8 cellular contexts compared by ENCODE assay signal in the genomic region with DNA sequence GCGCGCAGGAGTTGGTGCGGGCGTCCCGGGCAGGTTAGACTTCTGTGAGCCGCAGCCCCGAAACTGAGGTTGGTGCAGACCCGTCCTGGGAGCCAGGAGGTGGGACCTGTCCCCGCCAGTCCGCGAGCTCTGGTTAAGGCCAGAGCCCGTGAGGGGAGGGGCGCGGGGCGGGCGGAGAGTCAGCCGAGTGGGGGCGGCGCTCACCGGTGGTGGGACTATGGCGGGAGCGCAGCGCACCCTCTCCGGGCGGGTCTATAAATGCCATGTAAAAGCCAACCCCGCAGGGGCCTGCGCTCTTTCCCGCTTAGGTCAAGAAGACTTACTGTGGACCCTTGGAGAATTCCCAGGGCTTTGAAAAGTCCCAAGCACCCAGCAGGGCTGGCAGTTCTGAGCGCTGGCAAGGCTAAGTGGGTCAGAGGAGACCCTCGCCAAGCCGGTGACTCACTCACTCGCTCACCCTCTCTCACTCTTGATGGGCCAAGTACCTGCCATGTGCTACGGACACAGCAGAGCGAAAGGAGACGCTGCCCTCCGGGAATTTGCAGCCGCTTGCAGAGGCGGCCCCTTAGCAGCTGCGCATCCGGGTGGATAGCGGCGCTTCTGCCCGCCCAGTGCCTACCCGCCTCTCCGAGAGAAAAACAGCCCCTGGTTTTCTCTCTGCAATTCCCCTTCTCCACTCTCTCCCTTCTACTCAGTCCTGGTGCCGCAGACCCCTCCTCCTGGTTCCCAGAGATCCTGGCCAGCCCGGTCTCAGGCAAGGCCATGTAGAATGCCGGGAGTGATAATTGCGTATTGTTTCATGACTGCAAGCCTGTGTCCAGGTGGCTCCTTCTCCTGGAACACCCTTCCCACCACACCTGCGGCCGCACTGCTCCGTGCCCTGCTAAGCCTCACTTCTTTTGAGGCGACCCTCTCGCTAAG. TPM values are rescaled to one million over a fixed set of nuclear protein-coding genes. Genes with fewer than 3 reads are reported as not detected.
DNase-seq lines count a peak whose midpoint lies in the region; ATAC-seq and TF ChIP-seq lines count a peak whose summit lies in the region.

A gene (minus strand): TSS at position 110 of the 921 bp plus-strand sequence. CDS start 19,607 bp downstream, outside the sequence.

- H3K36me3 ChIP-seq in fibroblast of lung (ENCODE audit: control insufficient read depth, insufficient read depth, low read length) (no peaks in the 10 kb centered on the region), mucosa of rectum (ENCODE audit: control insufficient read depth in 2 of 2, insufficient read depth in 2 of 2, low read length in 2 of 2) (no peaks in the 10 kb centered on the region)

- no peak for TF ChIP-seq CTCF in fibroblast of lung (conservative IDR thresholded peaks at IDR 0.05 in 1 of 2, IDR thresholded peaks at IDR 0.05 in 1 of 2; ENCODE audit: low read depth in 1 of 2, low read length in 2 of 2)

- peak within 1 kb of the TSS in 2 of 4 experiments; percentile 4 to 57 for H3K4me3 ChIP-seq in fibroblast of lung (replicated peaks in 1 of 4; ENCODE audit: control extremely low read depth in 1 of 4, insufficient read depth in 1 of 4, low read depth in 3 of 4, low read length in 4 of 4)
- peak within 1 kb of the TSS; percentile 22 to 67 for H3K4me3 ChIP-seq in mucosa of rectum (ENCODE audit: low read length in 2 of 2)

- DNase-seq in Caki2 (ENCODE audit: low read depth) (peak; percentile 46), NCI-H226 (peak; percentile 17), fibroblast of lung (ENCODE audit: low read depth in 2 of 2) (peak; percentile 50 to 81), amniotic stem cell (lab: John Stamatoyannopoulos, UW) (no peak), dermis blood vessel endothelial cell (no peak), NAMALWA (ENCODE audit: low spot score) (no peak)

- H3K27me3 ChIP-seq in fibroblast of lung (ENCODE audit: control insufficient read depth, insufficient read depth, low read length) (peaks cover 28% of the 10 kb centered on the region), mucosa of rectum (ENCODE audit: control insufficient read depth in 2 of 2, insufficient read depth in 2 of 2, low read length in 2 of 2) (peaks cover 5 to 11% of the 10 kb centered on the region in 2 donors)

- peak within 1 kb of the TSS; percentile 56 for H3K4me2 ChIP-seq in fibroblast of lung (ENCODE audit: extremely low read depth, insufficient read depth, low read length)

- no peaks in the 10 kb centered on the region for H4K20me1 ChIP-seq in fibroblast of lung (ENCODE audit: control insufficient read depth, extremely low read depth, insufficient read depth, low read length)

- H3K4me1 ChIP-seq in fibroblast of lung (ENCODE audit: control insufficient read depth, extremely low read depth, insufficient read depth, low read length) (no peaks in the 10 kb centered on the region), mucosa of rectum (ENCODE audit: control insufficient read depth in 2 of 2, insufficient read depth in 2 of 2, low read length in 2 of 2) (peaks cover 0 to 8% of the 10 kb centered on the region in 2 donors)

- H2AFZ ChIP-seq in fibroblast of lung (ENCODE audit: low read length) = no peak within 1 kb of the TSS

- in situ Hi-C loops in Caki2 (cut with HindIII; ENCODE audit: low pct_unique_long_range_greater_than_20kb, low sequenced_read_pairs) = no loop called here

- H3K9ac ChIP-seq in fibroblast of lung (ENCODE audit: insufficient read depth, low read length) = no peak within 1 kb of the TSS
- H3K9ac ChIP-seq in mucosa of rectum (ENCODE audit: low read depth in 1 of 2, low read length in 2 of 2) = peak within 1 kb of the TSS; percentile 32 to 55

- ATAC-seq in GM18867 (IDR thresholded peaks at IDR 0.05; ENCODE audit: unreplicated experiment) = no peak

- H3K79me2 ChIP-seq in fibroblast of lung (ENCODE audit: control insufficient read depth, insufficient read depth, low read length) = no peaks in the 10 kb centered on the region

- H3K9me3 ChIP-seq in fibroblast of lung (ENCODE audit: control insufficient read depth, insufficient read depth, low read depth, low read length) (no peaks in the 10 kb centered on the region), mucosa of rectum (ENCODE audit: control insufficient read depth in 2 of 2, low read length in 2 of 2) (peaks cover 0 to 2% of the 10 kb centered on the region in 2 donors)

- no peak within 1 kb of the TSS for H3K27ac ChIP-seq in fibroblast of lung (ENCODE audit: insufficient read depth, low read length)
- H3K27ac ChIP-seq in mucosa of rectum (ENCODE audit: low read depth in 2 of 2, low read length in 2 of 2) = peak within 1 kb of the TSS; percentile 2 to 45

RNA-seq across cellular contexts. Expression of the gene that starts here (rescaled TPM):
- total RNA-seq in Caki2 (2014; rRNA removed; shearing (Covaris generic); ENCODE audit: low replicate concordance) = 2.6 and 5.9 TPM in 2 replicates
- total RNA-seq in fibroblast of lung (not detected in 2 replicates), dermis blood vessel endothelial cell (not detected in 2 replicates)
- not detected in 2 replicates for polyA plus RNA-seq in fibroblast of lung
- not detected in 2 replicates for polyA plus RNA-seq in fibroblast of lung (2012)
- not detected in 2 replicates for polyA minus RNA-seq in fibroblast of lung (ENCODE audit: low replicate concordance)

Comparison
In these comparisons a context has a peak if more than half of its experiments do, and no peak if none do; other contexts are left out.
1. Peak in DNase-seq and H3K4me2 ChIP-seq in fibroblast of lung; RNA of the gene not detected or under 1 TPM.
2. DNase-seq: peak in Caki2 (single experiment) and NCI-H226 (single experiment); none in amniotic stem cell (single experiment), dermis blood vessel endothelial cell (single experiment) and NAMALWA (single experiment).